Comparison of ENCODE assay signal across 23 cellular contexts in genomic region chr1:78627321-78627720, GRCh38. TPM values are rescaled to one million over a fixed set of nuclear protein-coding genes. Genes with fewer than 3 reads are reported as not detected.
DNase-seq lines count a peak whose midpoint lies in the region; ATAC-seq, FAIRE-seq and TF ChIP-seq lines count a peak whose summit lies in the region.
"Had no signal": no experiment of that assay in that cellular context is flagged by ENCODE, and none has a peak within 500 bp of the region (broad histone marks: within the 10 kb centered on the region; RNA-seq: fewer than 3 reads in every experiment).

No MANE protein-coding gene starts in this region.

- H3K4me3 ChIP-seq in epithelial cell of esophagus (ENCODE audit: low read length) = no peak overlapping the region
- H3K4me3 ChIP-seq in pancreas = no peak overlapping the region
- no peak overlapping the region for H3K4me3 ChIP-seq in prostate gland
- H3K4me3 ChIP-seq: A549, cardiac muscle cell, upper lobe of left lung had no signal

- no peak for TF ChIP-seq CTCF in activated CD8-positive, alpha-beta T cell treated with anti-CD3 and anti-CD28 coated beads for 36 hours (IDR thresholded peaks at IDR 0.05)
- TF ChIP-seq CTCF in epithelial cell of esophagus (IDR thresholded peaks at IDR 0.05; ENCODE audit: insufficient read depth, low read depth, low read length, missing control alignments) (no peak), pancreas (IDR thresholded peaks at IDR 0.05) (no peak), prostate gland (IDR thresholded peaks at IDR 0.05) (no peak)

- H3K9me3 ChIP-seq in pancreas (no peaks in the 10 kb centered on the region), prostate gland (no peaks in the 10 kb centered on the region)
- H3K9me3 ChIP-seq: A549, BE2C, upper lobe of left lung had no signal

- WGBS in pancreas, 2 donors = 84 to 85% methylated on average over 1 of the region's 1 CpG
- WGBS in prostate gland = 53% methylated on average over 1 of the region's 1 CpG

- H3K27me3 Mint-ChIP-seq in activated CD8-positive, alpha-beta T cell treated with anti-CD3 and anti-CD28 coated beads, Interleukin-2, amount 10 ng/mL, durations not matched to agents 7 days and 5 days (ENCODE audit: low read depth) = no peaks in the 10 kb centered on the region
- H3K27me3 Mint-ChIP-seq in activated CD8-positive, alpha-beta T cell treated with anti-CD3 and anti-CD28 coated beads for 36 hours = no peaks in the 10 kb centered on the region

- peak; percentile 13 for FAIRE-seq in pancreas (lab: Jason Lieb, UNC)
- FAIRE-seq: A549 had no signal

- H3K36me3 Mint-ChIP-seq in activated CD8-positive, alpha-beta T cell treated with anti-CD3 and anti-CD28 coated beads, Interleukin-2, amount 10 ng/mL, durations not matched to agents 7 days and 5 days (ENCODE audit: low read depth) = peaks cover 80% of the 10 kb centered on the region
- peaks cover 22% of the 10 kb centered on the region for H3K36me3 Mint-ChIP-seq in activated CD8-positive, alpha-beta T cell treated with anti-CD3 and anti-CD28 coated beads for 36 hours (ENCODE audit: low read depth)
- H3K36me3 Mint-ChIP-seq in stimulated activated effector memory CD8-positive, alpha-beta T cell treated with anti-CD3 and anti-CD28 coated beads, Interleukin-12 subunit alpha, Interleukin-12 subunit beta, amount 100 ng/mL, for 72 hours = no peaks in the 10 kb centered on the region

- no peak for ATAC-seq in activated CD8-positive, alpha-beta T cell treated with anti-CD3 and anti-CD28 coated beads, Interleukin-2, amount 10 ng/mL, durations not matched to agents 7 days and 5 days
- no peak for ATAC-seq in activated CD8-positive, alpha-beta T cell treated with anti-CD3 and anti-CD28 coated beads for 36 hours
- no peak for ATAC-seq in pancreas
- ATAC-seq in stimulated activated effector memory CD8-positive, alpha-beta T cell treated with anti-CD3 and anti-CD28 coated beads, Interleukin-12 subunit alpha, Interleukin-12 subunit beta, amount 100 ng/mL, for 72 hours = no peak
- no peak for ATAC-seq in esophagus mucosa
- ATAC-seq: A549 had no signal

- DNase-seq in activated CD8-positive, alpha-beta T cell treated with anti-CD3 and anti-CD28 coated beads, Interleukin-2, amount 10 ng/mL, durations not matched to agents 7 days and 5 days = no peak
- DNase-seq in activated CD8-positive, alpha-beta T cell treated with anti-CD3 and anti-CD28 coated beads for 36 hours = no peak
- DNase-seq in M059J (ENCODE audit: low read depth) (peak; percentile 48), epithelial cell of esophagus (ENCODE audit: low read depth) (peak; percentile 14), pancreas (no peak), prostate gland (ENCODE audit: low spot score) (no peak)
- DNase-seq in stimulated activated effector memory CD8-positive, alpha-beta T cell treated with anti-CD3 and anti-CD28 coated beads, Interleukin-12 subunit alpha, Interleukin-12 subunit beta, amount 100 ng/mL, for 72 hours (ENCODE audit: low spot score in 2 of 2) = no peak
- DNase-seq: amygdala, BE2C, cortex of kidney, DMS79, mesenchymal stem cell, MV-4-11, NCI-H2171 treated with DMSO at 0.1 percent for 48 hours, NCI-H526, nucleus accumbens, substantia nigra, upper lobe of left lung had no signal

- peaks cover 59% of the 10 kb centered on the region for H3K4me1 Mint-ChIP-seq in activated CD8-positive, alpha-beta T cell treated with anti-CD3 and anti-CD28 coated beads, Interleukin-2, amount 10 ng/mL, durations not matched to agents 7 days and 5 days (ENCODE audit: low read depth)
- peaks cover 42% of the 10 kb centered on the region for H3K4me1 Mint-ChIP-seq in activated CD8-positive, alpha-beta T cell treated with anti-CD3 and anti-CD28 coated beads for 36 hours (ENCODE audit: low read depth)
- H3K4me1 Mint-ChIP-seq in stimulated activated effector memory CD8-positive, alpha-beta T cell treated with anti-CD3 and anti-CD28 coated beads, Interleukin-12 subunit alpha, Interleukin-12 subunit beta, amount 100 ng/mL, for 72 hours = peaks cover 16% of the 10 kb centered on the region

- H3K36me3 ChIP-seq in pancreas = no peaks in the 10 kb centered on the region
- no peaks in the 10 kb centered on the region for H3K36me3 ChIP-seq in prostate gland
- H3K36me3 ChIP-seq: BE2C, cardiac muscle cell, upper lobe of left lung had no signal

- CTCF ChIA-PET in activated CD8-positive, alpha-beta T cell treated with anti-CD3 and anti-CD28 coated beads, Interleukin-2, amount 10 ng/mL, durations not matched to agents 7 days and 5 days (lab: Charles Lee) = interaction anchor here (1.2 to 2.1 kb wide), 2 partner anchors 10 to 19 kb away, joined by 5 to 14 read pairs; no protein-coding TSS in a partner anchor
- CTCF ChIA-PET in activated CD8-positive, alpha-beta T cell treated with anti-CD3 and anti-CD28 coated beads for 36 hours (lab: Charles Lee) = interaction anchor here (1.3 to 3.7 kb wide), 4 partner anchors 10 to 50 kb away, joined by 4 to 35 read pairs (median 6); no protein-coding TSS in a partner anchor

- H3K27ac ChIP-seq in pancreas (no peak overlapping the region), prostate gland (no peak overlapping the region)
- H3K27ac ChIP-seq: A549, cardiac muscle cell, KMS-11, upper lobe of left lung had no signal

- H3K4me1 ChIP-seq in pancreas (no peaks in the 10 kb centered on the region), prostate gland (replicated peaks) (no peaks in the 10 kb centered on the region)
- H3K4me1 ChIP-seq: A549, BE2C had no signal

- peak overlapping the region; percentile 66 for H3K4me3 Mint-ChIP-seq in activated CD8-positive, alpha-beta T cell treated with anti-CD3 and anti-CD28 coated beads, Interleukin-2, amount 10 ng/mL, durations not matched to agents 7 days and 5 days
- no peak overlapping the region for H3K4me3 Mint-ChIP-seq in activated CD8-positive, alpha-beta T cell treated with anti-CD3 and anti-CD28 coated beads for 36 hours
- H3K4me3 Mint-ChIP-seq in stimulated activated effector memory CD8-positive, alpha-beta T cell treated with anti-CD3 and anti-CD28 coated beads, Interleukin-12 subunit alpha, Interleukin-12 subunit beta, amount 100 ng/mL, for 72 hours = no peak overlapping the region

- no peaks in the 10 kb centered on the region for H3K9me3 Mint-ChIP-seq in activated CD8-positive, alpha-beta T cell treated with anti-CD3 and anti-CD28 coated beads, Interleukin-2, amount 10 ng/mL, durations not matched to agents 7 days and 5 days (ENCODE audit: insufficient read depth)
- H3K9me3 Mint-ChIP-seq in activated CD8-positive, alpha-beta T cell treated with anti-CD3 and anti-CD28 coated beads for 36 hours = no peaks in the 10 kb centered on the region
- H3K9me3 Mint-ChIP-seq in stimulated activated effector memory CD8-positive, alpha-beta T cell treated with anti-CD3 and anti-CD28 coated beads, Interleukin-12 subunit alpha, Interleukin-12 subunit beta, amount 100 ng/mL, for 72 hours = no peaks in the 10 kb centered on the region
- H3K9me3 Mint-ChIP-seq: T-helper 1 cell treated with Interleukin-12 subunit alpha and Interleukin-12 subunit beta and Interleukin-4 antibody, amounts not matched to agents 30 μg/mL and 1 μg/mL, for 36 hours had no signal

- TF ChIP-seq POLR2A in prostate gland (IDR thresholded peaks at IDR 0.05) = no peak

- intact Hi-C loops in activated CD8-positive, alpha-beta T cell treated with anti-CD3 and anti-CD28 coated beads for 36 hours (cut with micrococcal nuclease) = no loop called here
- intact Hi-C loops in pancreas (cut with DNase I) = loop anchor here in 1 of 3 donors (10.0 kb wide), 1 partner anchor 47 kb away; no protein-coding TSS in a partner anchor
- intact Hi-C loops in prostate gland (cut with DNase I) = no loop called here

- H3K27ac Mint-ChIP-seq in activated CD8-positive, alpha-beta T cell treated with anti-CD3 and anti-CD28 coated beads, Interleukin-2, amount 10 ng/mL, durations not matched to agents 7 days and 5 days = no peak overlapping the region
- no peak overlapping the region for H3K27ac Mint-ChIP-seq in activated CD8-positive, alpha-beta T cell treated with anti-CD3 and anti-CD28 coated beads for 36 hours
- H3K27ac Mint-ChIP-seq in stimulated activated effector memory CD8-positive, alpha-beta T cell treated with anti-CD3 and anti-CD28 coated beads, Interleukin-12 subunit alpha, Interleukin-12 subunit beta, amount 100 ng/mL, for 72 hours = no peak overlapping the region

- H3K27me3 ChIP-seq in pancreas (no peaks in the 10 kb centered on the region), prostate gland (replicated peaks; ENCODE audit: insufficient read depth) (no peaks in the 10 kb centered on the region)
- H3K27me3 ChIP-seq: BE2C, cardiac muscle cell, upper lobe of left lung had no signal

- POLR2A ChIA-PET in activated CD8-positive, alpha-beta T cell treated with anti-CD3 and anti-CD28 coated beads, Interleukin-2, amount 10 ng/mL, durations not matched to agents 7 days and 5 days (lab: Charles Lee) = interaction anchor here (0.7 to 1.4 kb wide), 3 partner anchors 22 to 109 kb away, joined by 3 to 5 read pairs (median 4); partner anchors contain the start of gene IFI44
- POLR2A ChIA-PET in activated CD8-positive, alpha-beta T cell treated with anti-CD3 and anti-CD28 coated beads for 36 hours (lab: Charles Lee) = no interaction called here

RNA-seq across cellular contexts. Expression of gene IFI44L, which starts 7.1 kb away (rescaled TPM):
- 100 to 1,000 TPM; 181 to 191 TPM for total RNA-seq in activated CD8-positive, alpha-beta T cell treated with anti-CD3 and anti-CD28 coated beads, Interleukin-2, amount 10 ng/mL, durations not matched to agents 7 days and 5 days
- 10 to 100 TPM; 22.4 to 22.5 TPM for total RNA-seq in activated CD8-positive, alpha-beta T cell treated with anti-CD3 and anti-CD28 coated beads for 36 hours
- 500 and 556 TPM in 2 replicates for total RNA-seq in M059J (2014; rRNA removed; shearing (Covaris generic))
- total RNA-seq in pancreas = 1 to 10 TPM in 4 of 6 donors, under 1 TPM in 2; 0.38 to 3.9 (median 1.8) TPM
- polyA plus RNA-seq in pancreas = 1 to 10 TPM; 1.1 TPM
- 1 to 10 TPM; 1.2 to 7.4 TPM for total RNA-seq in prostate gland
- total RNA-seq in esophagus mucosa = 0.88 TPM
- polyA plus RNA-seq: cardiac muscle cell had no signal

RNA-seq across cellular contexts. Expression of gene IFI44, which starts 22.3 kb away (rescaled TPM):
- total RNA-seq in activated CD8-positive, alpha-beta T cell treated with anti-CD3 and anti-CD28 coated beads, Interleukin-2, amount 10 ng/mL, durations not matched to agents 7 days and 5 days = 100 to 1,000 TPM; 158 to 165 TPM
- total RNA-seq in activated CD8-positive, alpha-beta T cell treated with anti-CD3 and anti-CD28 coated beads for 36 hours = 10 to 100 TPM; 37.2 to 38.4 TPM
- total RNA-seq in M059J (2014; rRNA removed; shearing (Covaris generic)) = 536 and 601 TPM in 2 replicates
- total RNA-seq in pancreas (10 to 100 TPM in 1 of 6 donors, 1 to 10 TPM in 5; 2.5 to 13.9 (median 6.8) TPM), prostate gland (10 to 100 TPM in 1 of 2 donors, 1 to 10 TPM in 1; 5.3 to 23.9 TPM), esophagus mucosa (10.7 TPM)
- 10 to 100 TPM; 14.0 to 17.6 TPM for polyA plus RNA-seq in pancreas
- total RNA-seq: cardiac muscle cell had no signal
- polyA plus RNA-seq: cardiac muscle cell had no signal

Comparison
In these comparisons a context has a peak if more than half of its experiments do, and no peak if none do; other contexts are left out.
1. RNA of gene IFI44L, which starts 7.1 kb away (total RNA-seq): 500 to 556 TPM in M059J and 181 to 191 TPM in activated CD8-positive, alpha-beta T cell treated with anti-CD3 and anti-CD28 coated beads, Interleukin-2, amount 10 ng/mL, durations not matched to agents 7 days and 5 days; 22.4 to 22.5 TPM in activated CD8-positive, alpha-beta T cell treated with anti-CD3 and anti-CD28 coated beads for 36 hours, 1.2 to 7.4 TPM in prostate gland, 0.38 to 3.9 TPM in pancreas and 0.88 TPM in esophagus mucosa (single experiment); every median in the first group is over 4 times any median in the second.
2. RNA of gene IFI44, which starts 22.3 kb away (total RNA-seq): 536 to 601 TPM in M059J and 158 to 165 TPM in activated CD8-positive, alpha-beta T cell treated with anti-CD3 and anti-CD28 coated beads, Interleukin-2, amount 10 ng/mL, durations not matched to agents 7 days and 5 days; 37.2 to 38.4 TPM in activated CD8-positive, alpha-beta T cell treated with anti-CD3 and anti-CD28 coated beads for 36 hours, 5.3 to 23.9 TPM in prostate gland, 10.7 TPM in esophagus mucosa (single experiment) and 2.5 to 13.9 TPM in pancreas; every median in the first group is over 4 times any median in the second.
3. DNase-seq: peak in M059J (single experiment) and epithelial cell of esophagus (single experiment); none in activated CD8-positive, alpha-beta T cell treated with anti-CD3 and anti-CD28 coated beads, Interleukin-2, amount 10 ng/mL, durations not matched to agents 7 days and 5 days (single experiment), activated CD8-positive, alpha-beta T cell treated with anti-CD3 and anti-CD28 coated beads for 36 hours (single experiment), pancreas (0 of 6), prostate gland (single experiment) and stimulated activated effector memory CD8-positive, alpha-beta T cell treated with anti-CD3 and anti-CD28 coated beads, Interleukin-12 subunit alpha, Interleukin-12 subunit beta, amount 100 ng/mL, for 72 hours (0 of 2).